Comparison of ENCODE assay signal across 8 cellular contexts in the genomic region with DNA sequence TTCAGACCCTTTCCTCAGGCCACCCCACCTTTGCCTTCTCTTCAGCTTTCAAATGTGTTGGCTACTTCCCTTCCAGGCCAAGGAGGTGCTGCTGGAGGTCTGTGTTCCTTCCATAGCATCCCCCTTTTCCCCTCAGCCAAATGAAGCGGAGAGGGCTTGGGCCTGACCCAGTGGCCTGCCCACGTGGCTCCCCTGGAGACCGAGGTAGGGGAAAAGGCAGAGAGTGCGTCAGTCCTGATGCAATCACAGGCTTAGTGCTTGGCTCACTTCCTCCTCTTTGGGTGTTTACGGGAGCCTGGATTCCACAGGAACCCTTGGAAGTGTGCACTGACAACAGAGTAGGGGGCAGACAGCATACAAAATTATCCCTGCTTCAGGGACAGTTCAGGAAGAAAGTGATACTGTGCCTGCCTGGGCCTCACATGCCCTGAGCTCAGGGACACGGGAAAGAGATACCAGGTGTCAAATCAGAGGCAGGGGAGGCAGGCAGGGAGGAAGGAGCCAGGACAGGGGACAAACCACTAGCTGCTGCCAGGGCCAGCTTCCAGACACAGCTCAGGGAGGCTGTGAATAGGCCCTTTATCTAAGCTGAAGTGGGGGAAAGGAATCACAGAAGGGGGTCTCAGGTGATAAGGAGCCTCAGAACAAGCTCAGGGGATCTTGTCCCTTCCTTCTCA. TPM values are rescaled to one million over a fixed set of nuclear protein-coding genes. Genes with fewer than 3 reads are reported as not detected.
DNase-seq lines count a peak whose midpoint lies in the region; ATAC-seq and TF ChIP-seq lines count a peak whose summit lies in the region.

No MANE protein-coding gene starts in this region.

- no peaks in the 10 kb centered on the region for H3K36me3 ChIP-seq in GM23338 (ENCODE audit: insufficient read depth)
- H3K36me3 ChIP-seq in effector memory CD4-positive, alpha-beta T cell (ENCODE audit: control insufficient read depth, insufficient read depth, low read length) = no peaks in the 10 kb centered on the region
- no peaks in the 10 kb centered on the region for H3K36me3 ChIP-seq in mesodermal cell (ENCODE audit: control insufficient read depth, insufficient read depth, low read length)
- H3K36me3 ChIP-seq in upper lobe of left lung = no peaks in the 10 kb centered on the region

- H3K4me1 Mint-ChIP-seq in GM23338 = peaks cover 39% of the 10 kb centered on the region
- peaks cover 8% of the 10 kb centered on the region for H3K4me1 Mint-ChIP-seq in glutamatergic neuron (ENCODE audit: low read depth, unreplicated experiment)

- H4K20me1 ChIP-seq in GM23338 (replicated peaks; ENCODE audit: insufficient read depth) = no peaks in the 10 kb centered on the region

- H3K4me1 ChIP-seq in GM23338 (ENCODE audit: insufficient read depth) (peaks cover 17% of the 10 kb centered on the region), mesodermal cell (ENCODE audit: control insufficient read depth, insufficient read depth, low read length, poor library complexity, severe bottlenecking) (peaks cover 44% of the 10 kb centered on the region), upper lobe of left lung (peaks cover 29 to 49% (median 39%) of the 10 kb centered on the region in 4 donors)
- H3K4me1 ChIP-seq in effector memory CD4-positive, alpha-beta T cell (ENCODE audit: control insufficient read depth, insufficient read depth, low read length, poor library complexity, severe bottlenecking) = peaks cover 33% of the 10 kb centered on the region

- TF ChIP-seq POLR2A in upper lobe of left lung (IDR thresholded peaks at IDR 0.05) = peak in 1 of 4 donors; percentile 80

- POLR2A ChIA-PET in RWPE1 (lab: Yijun Ruan, JAX; ENCODE audit: low non-redundant PET) = no interaction called here

- ATAC-seq in GM23338 = peak; percentile 66
- peak; percentile 93 to 95 for ATAC-seq in upper lobe of left lung (ENCODE audit: low FRiP score in 2 of 2)

- CTCF ChIA-PET in RWPE1 (lab: Yijun Ruan, JAX) = interaction anchor here (0.6 to 1.5 kb wide), 4 partner anchors 7 to 219 kb away, joined by 3 to 8 read pairs (median 4); a partner anchor contains a TSS

- DNase-seq in GM23338 (ENCODE audit: low spot score) (no peak), RWPE1 (ENCODE audit: low spot score) (peak; percentile 71), upper lobe of left lung (peak; percentile 78 to 97), glutamatergic neuron (no peak), NCI-H510A treated with DMSO at 0.1 percent for 48 hours (lab: John Stamatoyannopoulos, UW) (no peak), NCI-H1417 treated with DMSO at 0.1 percent for 48 hours (lab: John Stamatoyannopoulos, UW) (no peak)
- DNase-seq in effector memory CD4-positive, alpha-beta T cell = no peak

- no peak overlapping the region for H3K4me2 ChIP-seq in GM23338

- no peaks in the 10 kb centered on the region for H3F3A ChIP-seq in GM23338 (replicated peaks; ENCODE audit: low read depth)

- 22 to 25% methylated on average over 4 of the region's 6 CpGs for WGBS in mesodermal cell (ENCODE audit: insufficient coverage in 2 of 2), 2 experiments
- 9 to 13% methylated on average over 3 to 6 of the region's 6 CpGs for whole genome bisulfite sequencing in upper lobe of left lung, 2 donors

- H3K27ac ChIP-seq in GM23338 (ENCODE audit: low read depth) (peak overlapping the region; percentile 37; the same call in 1 of the 2 replicates), RWPE1 (peak overlapping the region; percentile 95), mesodermal cell (ENCODE audit: low read depth, low read length, severe bottlenecking) (peak overlapping the region; percentile 97), upper lobe of left lung (peak overlapping the region; percentile 88 to 93 (median 90))
- H3K27ac ChIP-seq in effector memory CD4-positive, alpha-beta T cell (ENCODE audit: insufficient read depth, low read length, poor library complexity, severe bottlenecking) = peak overlapping the region; percentile 43

- H3K9me3 ChIP-seq in effector memory CD4-positive, alpha-beta T cell (ENCODE audit: control insufficient read depth, low read length) = no peaks in the 10 kb centered on the region
- H3K9me3 ChIP-seq in mesodermal cell (ENCODE audit: control insufficient read depth, low read length) (no peaks in the 10 kb centered on the region), upper lobe of left lung (no peaks in the 10 kb centered on the region)

- H3K36me3 Mint-ChIP-seq in GM23338 (ENCODE audit: low read depth) (no peaks in the 10 kb centered on the region), glutamatergic neuron (ENCODE audit: unreplicated experiment) (no peaks in the 10 kb centered on the region)

- H3K9me3 Mint-ChIP-seq in GM23338 = no peaks in the 10 kb centered on the region
- H3K9me3 Mint-ChIP-seq in glutamatergic neuron (ENCODE audit: unreplicated experiment) = peaks cover 5% of the 10 kb centered on the region

- H3K27me3 ChIP-seq in GM23338 (ENCODE audit: insufficient read depth) = no peaks in the 10 kb centered on the region
- H3K27me3 ChIP-seq in effector memory CD4-positive, alpha-beta T cell (replicated peaks; ENCODE audit: control insufficient read depth, insufficient read depth, low read length, poor library complexity, severe bottlenecking) = no peaks in the 10 kb centered on the region
- H3K27me3 ChIP-seq in upper lobe of left lung = no peaks in the 10 kb centered on the region

- peak in 3 of 4 donors; percentile 76 to 96 (median 86) for TF ChIP-seq EP300 in upper lobe of left lung (IDR thresholded peaks at IDR 0.05)

- H3K27me3 Mint-ChIP-seq in GM23338 (ENCODE audit: insufficient read depth, low read depth, poor library complexity) (no peaks in the 10 kb centered on the region), glutamatergic neuron (ENCODE audit: unreplicated experiment) (peaks cover 10% of the 10 kb centered on the region)

- no peak overlapping the region; the same call in 2 of the 3 replicates for H3K4me3 Mint-ChIP-seq in GM23338
- H3K4me3 Mint-ChIP-seq in glutamatergic neuron (ENCODE audit: unreplicated experiment) = no peak overlapping the region

- H3K9me2 ChIP-seq in GM23338 (ENCODE audit: insufficient read depth) = no peaks in the 10 kb centered on the region

- H3K4me3 ChIP-seq in GM23338 = no peak overlapping the region
- no peak overlapping the region for H3K4me3 ChIP-seq in effector memory CD4-positive, alpha-beta T cell (ENCODE audit: insufficient read depth, low read depth, low read length, poor library complexity, severe bottlenecking)
- no peak overlapping the region for H3K4me3 ChIP-seq in mesodermal cell (ENCODE audit: extremely low read depth, insufficient read depth, low read length, poor library complexity, severe bottlenecking)
- no peak overlapping the region for H3K4me3 ChIP-seq in upper lobe of left lung

- TF ChIP-seq CTCF in GM23338 (conservative IDR thresholded peaks at IDR 0.05; ENCODE audit: low read depth in 2 of 2) (no peak), RWPE1 (conservative IDR thresholded peaks at IDR 0.05; ENCODE audit: low read depth) (no peak), upper lobe of left lung (IDR thresholded peaks at IDR 0.05) (no peak), glutamatergic neuron (IDR thresholded peaks at IDR 0.05; ENCODE audit: partially characterized antibody, unreplicated experiment) (no peak)

- no peaks in the 10 kb centered on the region for H3K79me2 ChIP-seq in GM23338 (replicated peaks; ENCODE audit: insufficient read depth)

- H3K27ac Mint-ChIP-seq in GM23338 (peak overlapping the region; percentile 82), glutamatergic neuron (ENCODE audit: unreplicated experiment) (no peak overlapping the region)

- H2AFZ ChIP-seq in GM23338 = peak overlapping the region; percentile 99

TF ChIP-seq in GM23338, 12 proteins besides CTCF, POLR2A, EP300 and RAD21 (continues in another document):
- TF ChIP-seq CREB1 (CRISPR knock-in tag; IDR thresholded peaks at IDR 0.05; ENCODE audit: low read depth) (no peak), POLR2AphosphoS5 (IDR thresholded peaks at IDR 0.05; ENCODE audit: low read depth) (no peak), ZNF331 (CRISPR knock-in tag; IDR thresholded peaks at IDR 0.05; ENCODE audit: low read depth) (no peak), ZNF114 (CRISPR knock-in tag; IDR thresholded peaks at IDR 0.05) (no peak), JUNB (IDR thresholded peaks at IDR 0.05; ENCODE audit: unreplicated experiment) (no peak), EZH2 (IDR thresholded peaks at IDR 0.05; ENCODE audit: low read depth, unreplicated experiment) (no peak)

RNA-seq across cellular contexts. Expression of a gene that starts 16.6 kb away (rescaled TPM):
- total RNA-seq in GM23338 (2014; rRNA removed; shearing (Covaris generic)) = 260 and 354 TPM in 2 replicates
- polyA plus RNA-seq in GM23338 (2016; fragmentation: Nextera tagmentation; extraction: Ambion mirVana) = 138 and 153 TPM in 2 replicates
- polyA plus RNA-seq in mesodermal cell (2013, experiment 1 of 2) = 179 TPM
- polyA plus RNA-seq in mesodermal cell (2013, experiment 2 of 2) = 163 TPM
- total RNA-seq in upper lobe of left lung (100 to 1,000 TPM in 4 of 6 donors, 10 to 100 TPM in 2; 71.6 to 279 (median 148) TPM), glutamatergic neuron (ENCODE audit: unreplicated experiment) (120 TPM)

RNA-seq across cellular contexts. Expression of a gene that starts 58.9 kb away (rescaled TPM):
- total RNA-seq in GM23338 (2014; rRNA removed; shearing (Covaris generic)) = 251 and 263 TPM in 2 replicates
- 184 and 191 TPM in 2 replicates for polyA plus RNA-seq in GM23338 (2016; fragmentation: Nextera tagmentation; extraction: Ambion mirVana)
- 189 TPM for polyA plus RNA-seq in mesodermal cell (2013, experiment 1 of 2)
- polyA plus RNA-seq in mesodermal cell (2013, experiment 2 of 2) = 212 TPM
- total RNA-seq in upper lobe of left lung = 100 to 1,000 TPM in 1 of 6 donors, 10 to 100 TPM in 5; 52.4 to 101 (median 91.9) TPM
- 266 TPM for total RNA-seq in glutamatergic neuron (ENCODE audit: unreplicated experiment)

Comparison
In these comparisons a context has a peak if more than half of its experiments do, and no peak if none do; other contexts are left out.
1. DNase-seq: peak in RWPE1 (single experiment) and upper lobe of left lung (2 of 2); none in GM23338 (single experiment), effector memory CD4-positive, alpha-beta T cell (0 of 3), glutamatergic neuron (single experiment), NCI-H510A treated with DMSO at 0.1 percent for 48 hours (single experiment) and NCI-H1417 treated with DMSO at 0.1 percent for 48 hours (single experiment).
2. H3K27ac ChIP-seq: peak in every context shown above with its lines; median percentile 97 in mesodermal cell; 95 in RWPE1; 90 in upper lobe of left lung; 43 in effector memory CD4-positive, alpha-beta T cell; 37 in GM23338.